Comparison of ENCODE assay signal across 8 cellular contexts in genomic region chr21:41766883-41767605, GRCh38. TPM values are rescaled to one million over a fixed set of nuclear protein-coding genes. Genes with fewer than 3 reads are reported as not detected.
DNase-seq lines count a peak whose midpoint lies in the region; ATAC-seq, FAIRE-seq and TF ChIP-seq lines count a peak whose summit lies in the region.

TSS of gene RIPK4 (minus strand) at chr21:41767052. CDS start at chr21:41767041, 11 bp downstream.

- H3K27me3 ChIP-seq in pancreas: no peaks in the 10 kb centered on the region
- peaks cover 29% of the 10 kb centered on the region for H3K27me3 ChIP-seq in vagina

- no peaks in the 10 kb centered on the region for H3K36me3 ChIP-seq in pancreas
- H3K36me3 ChIP-seq in vagina: no peaks in the 10 kb centered on the region

- 1% methylated on average over 41 to 53 of the region's 53 CpGs for WGBS in pancreas, 2 donors

- H3K27ac ChIP-seq in pancreas (peak within 1 kb of the TSS; percentile 82 to 96 (median 93)), vagina (peak within 1 kb of the TSS; percentile 88)

- no peak for FAIRE-seq in pancreas (lab: Jason Lieb, UNC)

- DNase-seq in Right ventricle myocardium superior (no peak), Right ventricle myocardium inferior (ENCODE audit: missing footprints) (no peak), NCI-H345 (lab: John Stamatoyannopoulos, UW) (peak; percentile 93), fibroblast of peridontal ligament (ENCODE audit: extremely low read depth) (peak; percentile 25), pancreas (peak; percentile 87 to 98 (median 94)), vagina (ENCODE audit: extremely low spot score in 2 of 2) (no peak), dermis blood vessel endothelial cell (no peak)
- DNase-seq in activated CD8-positive, alpha-beta memory T cell treated with anti-CD3 and anti-CD28 coated beads, Interleukin-2, amount 50 U/mL, for 48 hours: peak; percentile 87

- H3K4me3 ChIP-seq in pancreas: peak within 1 kb of the TSS; percentile 53 to 79 (median 74)
- peak within 1 kb of the TSS; percentile 33 to 59 for H3K4me3 ChIP-seq in vagina

- TF ChIP-seq CTCF in pancreas (IDR thresholded peaks at IDR 0.05) (no peak), vagina (IDR thresholded peaks at IDR 0.05) (no peak)

- intact Hi-C loops in Right ventricle myocardium superior (cut with DNase I) (no loop called here), Right ventricle myocardium inferior (cut with DNase I) (no loop called here), pancreas (cut with DNase I) (no loop called here), vagina (cut with DNase I) (no loop called here)

- H3K4me1 ChIP-seq in pancreas: peaks cover 24 to 41% (median 32%) of the 10 kb centered on the region in 3 donors
- peaks cover 39% of the 10 kb centered on the region for H3K4me1 ChIP-seq in vagina

- peak in 1 of 2 donors; percentile 28 for TF ChIP-seq POLR2A in vagina (IDR thresholded peaks at IDR 0.05)

- H3K9me3 ChIP-seq in pancreas (no peaks in the 10 kb centered on the region), vagina (no peaks in the 10 kb centered on the region)

- ATAC-seq in Right ventricle myocardium superior (ENCODE audit: poor library complexity) (peak; percentile 19), Right ventricle myocardium inferior (no peak), pancreas (peak; percentile 75 to 87 (median 80))

RNA-seq across cellular contexts. Expression of gene RIPK4, which starts in this region (rescaled TPM):
- total RNA-seq in Right ventricle myocardium superior (0.08 TPM), Right ventricle myocardium inferior (0.08 TPM), pancreas (10 to 100 TPM in 4 of 6 donors, 1 to 10 TPM in 2; 7.7 to 18.2 (median 12.8) TPM), vagina (28.0 TPM), dermis blood vessel endothelial cell (0.09 and 0.51 TPM in 2 replicates)
- polyA plus RNA-seq in pancreas: 10 to 100 TPM in 1 of 2 donors, 1 to 10 TPM in 1; 9.4 to 16.6 TPM

Comparison
In these comparisons a context has a peak if more than half of its experiments do, and no peak if none do; other contexts are left out.
1. Peak in ATAC-seq in Right ventricle myocardium superior; RNA of the gene not detected or under 1 TPM.
2. DNase-seq: peak in NCI-H345 (single experiment), activated CD8-positive, alpha-beta memory T cell treated with anti-CD3 and anti-CD28 coated beads, Interleukin-2, amount 50 U/mL, for 48 hours (single experiment), fibroblast of peridontal ligament (single experiment) and pancreas (6 of 6); none in Right ventricle myocardium superior (single experiment), Right ventricle myocardium inferior (single experiment), vagina (0 of 2) and dermis blood vessel endothelial cell (single experiment).